In genomic region chr20:32972181-32973076, GRCh38 we compare ENCODE assay signal across 8 cellular contexts. TPM values are rescaled to one million over a fixed set of nuclear protein-coding genes. Genes with fewer than 3 reads are reported as not detected.
DNase-seq lines count a peak whose midpoint lies in the region; ATAC-seq and TF ChIP-seq lines count a peak whose summit lies in the region.

No MANE protein-coding gene starts in this region.

- H2AFZ ChIP-seq in OCI-LY1 (ENCODE audit: low read length), result 0 out of 2 replicates have a peak overlapping the region, but pooled peaks have one; percentile 34

- in situ Hi-C loops in GM13976 (cut with MboI; ENCODE audit: low sequenced_read_pairs, unreplicated experiment), result no loop called here

- H3K27me3 ChIP-seq in OCI-LY1 (ENCODE audit: insufficient read depth, low read length), result peaks cover under 1% of the 10 kb centered on the region; the same call in 1 of the 2 replicates

- H3K4me2 ChIP-seq in OCI-LY1 (ENCODE audit: low read length), result peak overlapping the region; percentile 38; the same call in 1 of the 2 replicates

- H3K9me3 Mint-ChIP-seq in activated T-cell treated with anti-CD3 and anti-CD28 coated beads, Interleukin-2, amount 50 U/mL, for 72 hours, result peaks cover 0 to 8% of the 10 kb centered on the region in 2 donors
- peaks cover 3% of the 10 kb centered on the region for H3K9me3 Mint-ChIP-seq in memory B cell

- H3K27ac ChIP-seq in OCI-LY1 (ENCODE audit: low read depth, low read length, poor library complexity, severe bottlenecking) (peak overlapping the region; percentile 55), substantia nigra (ENCODE audit: low read depth, low read length, poor library complexity, severe bottlenecking) (peak overlapping the region; percentile 22)

- peak; percentile 81 for ATAC-seq in HG02642 (IDR thresholded peaks at IDR 0.05; ENCODE audit: poor library complexity, unreplicated experiment)
- ATAC-seq in activated T-cell treated with anti-CD3 and anti-CD28 coated beads, Interleukin-2, amount 50 U/mL, for 72 hours (replicated peaks in 1 of 2), result peak; percentile 76 to 77
- ATAC-seq in memory B cell (ENCODE audit: low read depth), result peak; percentile 91

- H3K9ac ChIP-seq in OCI-LY1 (ENCODE audit: low read length), result no peak overlapping the region; the same call in 1 of the 2 replicates

- H3K4me1 Mint-ChIP-seq in activated T-cell treated with anti-CD3 and anti-CD28 coated beads, Interleukin-2, amount 50 U/mL, for 72 hours (ENCODE audit: low read depth), result peaks cover 70% of the 10 kb centered on the region
- H3K4me1 Mint-ChIP-seq in memory B cell, result peaks cover 20% of the 10 kb centered on the region

- no peaks in the 10 kb centered on the region for H3F3A ChIP-seq in OCI-LY1 (ENCODE audit: insufficient read depth, low read length)

- no peaks in the 10 kb centered on the region for H3K27me3 Mint-ChIP-seq in activated T-cell treated with anti-CD3 and anti-CD28 coated beads, Interleukin-2, amount 50 U/mL, for 72 hours (ENCODE audit: low read depth)
- H3K27me3 Mint-ChIP-seq in memory B cell, result no peaks in the 10 kb centered on the region

- H3K36me3 ChIP-seq in OCI-LY1 (ENCODE audit: insufficient read depth, low read length), result no peaks in the 10 kb centered on the region

- H3K4me1 ChIP-seq in OCI-LY1 (ENCODE audit: insufficient read depth, low read length, severe bottlenecking), result peaks cover 16% of the 10 kb centered on the region

- no peaks in the 10 kb centered on the region for H3K79me2 ChIP-seq in OCI-LY1 (ENCODE audit: insufficient read depth, low read length)

- no peak overlapping the region for H3K27ac Mint-ChIP-seq in activated T-cell treated with anti-CD3 and anti-CD28 coated beads, Interleukin-2, amount 50 U/mL, for 72 hours
- no peak overlapping the region for H3K27ac Mint-ChIP-seq in memory B cell

- TF ChIP-seq CTCF in GM13976 (IDR thresholded peaks at IDR 0.05; ENCODE audit: borderline replicate concordance, control extremely low read depth, extremely low read depth, insufficient read depth, missing control alignments) (no peak), OCI-LY1 (IDR thresholded peaks at IDR 0.05; ENCODE audit: low read length) (no peak)

- no peak overlapping the region for H3K4me3 Mint-ChIP-seq in activated T-cell treated with anti-CD3 and anti-CD28 coated beads, Interleukin-2, amount 50 U/mL, for 72 hours
- peak overlapping the region; percentile 47 for H3K4me3 Mint-ChIP-seq in memory B cell

- no peaks in the 10 kb centered on the region for H3K9me2 ChIP-seq in OCI-LY1 (ENCODE audit: low read depth, low read length)

- no peaks in the 10 kb centered on the region for H4K20me1 ChIP-seq in OCI-LY1 (ENCODE audit: insufficient read depth, low read length)

- peak overlapping the region; percentile 5 for H3K4me3 ChIP-seq in OCI-LY1 (ENCODE audit: low read depth, low read length, poor library complexity, severe bottlenecking)

- DNase-seq in GM13976 (ENCODE audit: low spot score) (peak; percentile 87), memory B cell (ENCODE audit: low spot score in 2 of 2) (peak; percentile 58 to 80), substantia nigra (lab: John Stamatoyannopoulos, UW) (no peak), COLO668 (lab: John Stamatoyannopoulos, UW; ENCODE audit: unreplicated experiment) (no peak), SHP77 treated with DMSO at 0.1 percent for 48 hours (lab: John Stamatoyannopoulos, UW) (no peak)
- peak; percentile 82 to 88 for DNase-seq in activated T-cell treated with anti-CD3 and anti-CD28 coated beads, Interleukin-2, amount 50 U/mL, for 72 hours

- H3K9me3 ChIP-seq in OCI-LY1 (ENCODE audit: low read length), result no peaks in the 10 kb centered on the region

- H3K36me3 Mint-ChIP-seq in activated T-cell treated with anti-CD3 and anti-CD28 coated beads, Interleukin-2, amount 50 U/mL, for 72 hours (ENCODE audit: insufficient read depth in 2 of 2), result peaks cover 6 to 8% of the 10 kb centered on the region in 2 donors
- H3K36me3 Mint-ChIP-seq in memory B cell, result peaks cover 2% of the 10 kb centered on the region

RNA-seq across cellular contexts. Expression of gene SUN5, which starts 31.8 kb away (rescaled TPM):
- total RNA-seq in activated T-cell treated with anti-CD3 and anti-CD28 coated beads, Interleukin-2, amount 50 U/mL, for 72 hours, result not detected

RNA-seq across cellular contexts. Expression of gene BPIFB2, which starts 35.1 kb away (rescaled TPM):
- not detected for total RNA-seq in activated T-cell treated with anti-CD3 and anti-CD28 coated beads, Interleukin-2, amount 50 U/mL, for 72 hours

RNA-seq across cellular contexts. Expression of gene BPIFB6, which starts 59.0 kb away (rescaled TPM):
- total RNA-seq in activated T-cell treated with anti-CD3 and anti-CD28 coated beads, Interleukin-2, amount 50 U/mL, for 72 hours, result not detected

Comparison
In these comparisons a context has a peak if more than half of its experiments do, and no peak if none do; other contexts are left out.
1. DNase-seq: peak in GM13976 (single experiment), activated T-cell treated with anti-CD3 and anti-CD28 coated beads, Interleukin-2, amount 50 U/mL, for 72 hours (2 of 2) and memory B cell (2 of 2); none in substantia nigra (0 of 49), COLO668 (single experiment) and SHP77 treated with DMSO at 0.1 percent for 48 hours (single experiment).
2. Peak in every context shown above with its lines, with median percentiles within 50 percentile points of each other: ATAC-seq.